ENCODE assay signal across 8 cellular contexts in the genomic region with DNA sequence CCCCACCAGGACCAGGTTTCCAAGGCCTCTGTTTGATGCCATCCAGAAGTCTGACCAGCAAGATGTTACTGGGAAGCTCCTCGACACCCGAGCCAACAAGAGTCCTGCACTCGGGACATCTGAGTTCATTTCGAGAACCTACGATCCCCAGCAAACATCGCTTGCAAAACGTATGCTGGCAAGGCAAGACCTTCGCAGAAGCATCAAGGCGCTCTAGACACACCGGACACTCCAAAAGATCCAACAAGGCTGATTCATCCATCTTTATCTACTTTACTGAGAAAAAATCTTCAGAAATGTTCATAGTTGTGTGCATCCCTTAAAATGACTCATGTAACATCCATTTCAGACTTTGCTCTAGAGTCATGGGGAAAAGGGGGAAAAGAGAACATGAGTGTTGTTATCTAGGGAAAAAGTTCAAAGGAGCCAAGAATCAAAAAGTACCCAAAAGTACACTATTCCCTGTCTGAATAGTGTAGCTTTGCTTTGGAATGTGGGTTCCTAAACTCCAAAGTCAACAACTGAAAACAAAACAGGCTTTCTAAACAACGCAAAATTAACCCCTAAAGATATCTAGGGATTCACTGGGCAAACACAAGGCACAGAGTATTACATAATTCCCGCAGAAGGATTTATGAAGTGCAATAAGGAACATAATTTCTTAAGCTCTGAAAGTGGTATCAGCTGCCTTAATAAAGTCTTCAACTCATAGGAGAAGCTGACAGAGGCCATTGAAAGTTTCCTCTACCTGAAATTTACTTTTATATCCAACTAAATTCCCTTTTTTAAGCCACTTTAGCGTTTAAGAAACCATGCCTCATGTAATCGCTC. TPM values are rescaled to one million over a fixed set of nuclear protein-coding genes. Genes with fewer than 3 reads are reported as not detected.
DNase-seq lines count a peak whose midpoint lies in the region; ATAC-seq and TF ChIP-seq lines count a peak whose summit lies in the region.

No MANE protein-coding gene starts in this region.

- no peak for TF ChIP-seq CTCF in CD4-positive, alpha-beta T cell (IDR thresholded peaks at IDR 0.05)

- POLR2A ChIA-PET in CD4-positive, alpha-beta T cell (lab: Charles Lee), result no interaction called here

- peaks cover 62% of the 10 kb centered on the region for H3K27me3 Mint-ChIP-seq in CD4-positive, alpha-beta T cell
- H3K27me3 Mint-ChIP-seq in central memory CD8-positive, alpha-beta T cell, result peaks cover 53% of the 10 kb centered on the region

- peaks cover 4% of the 10 kb centered on the region for H3K4me1 Mint-ChIP-seq in CD4-positive, alpha-beta T cell (ENCODE audit: low read depth)
- H3K4me1 Mint-ChIP-seq in central memory CD8-positive, alpha-beta T cell, result peaks cover 5% of the 10 kb centered on the region

- no peaks in the 10 kb centered on the region for H3K36me3 Mint-ChIP-seq in CD4-positive, alpha-beta T cell (ENCODE audit: low read depth)
- no peaks in the 10 kb centered on the region for H3K36me3 Mint-ChIP-seq in central memory CD8-positive, alpha-beta T cell (ENCODE audit: insufficient read depth)

- intact Hi-C loops in CD4-positive, alpha-beta T cell (cut with DNase I, micrococcal nuclease), result no loop called here

- H3K27ac Mint-ChIP-seq in CD4-positive, alpha-beta T cell, result no peak overlapping the region
- H3K27ac Mint-ChIP-seq in central memory CD8-positive, alpha-beta T cell (ENCODE audit: low read depth), result no peak overlapping the region

- H3K9me3 ChIP-seq in CD4-positive, alpha-beta T cell (ENCODE audit: control insufficient read depth, low read length), result no peaks in the 10 kb centered on the region

- peaks cover 44% of the 10 kb centered on the region for H3K27me3 ChIP-seq in CD4-positive, alpha-beta T cell (ENCODE audit: control insufficient read depth, insufficient read depth, low read length)

- ATAC-seq in CD4-positive, alpha-beta T cell (ENCODE audit: poor library complexity), result no peak
- ATAC-seq in central memory CD8-positive, alpha-beta T cell (replicated peaks; ENCODE audit: extremely low read depth, poor library complexity, severe bottlenecking), result no peak
- no peak for ATAC-seq in esophagus mucosa

- H3K9me3 Mint-ChIP-seq in CD4-positive, alpha-beta T cell, result no peaks in the 10 kb centered on the region
- H3K9me3 Mint-ChIP-seq in central memory CD8-positive, alpha-beta T cell, result no peaks in the 10 kb centered on the region

- no peak overlapping the region for H3K27ac ChIP-seq in CD4-positive, alpha-beta T cell (ENCODE audit: low read depth, low read length)

- H3K4me3 Mint-ChIP-seq in CD4-positive, alpha-beta T cell, result peak overlapping the region; percentile 54
- H3K4me3 Mint-ChIP-seq in central memory CD8-positive, alpha-beta T cell, result peak overlapping the region; percentile 64

- no peak for DNase-seq in CD4-positive, alpha-beta T cell
- DNase-seq in LHCN-M2 (ENCODE audit: low read depth), result peak; percentile 65
- no peak for DNase-seq in central memory CD8-positive, alpha-beta T cell (ENCODE audit: low spot score in 2 of 2)
- DNase-seq in mucosa of gallbladder (ENCODE audit: low spot score), result peak; percentile 23
- no peak for DNase-seq in effector CD4-positive, alpha-beta T cell
- DNase-seq in NCI-H2227 (lab: John Stamatoyannopoulos, UW; ENCODE audit: unreplicated experiment), result no peak
- no peak for DNase-seq in SKM-1 (lab: John Stamatoyannopoulos, UW; ENCODE audit: unreplicated experiment)

- CTCF ChIA-PET in CD4-positive, alpha-beta T cell (lab: Charles Lee), result no interaction called here

RNA-seq across cellular contexts. Expression of a gene that starts 1.6 kb away (rescaled TPM):
- under 1 TPM in 1 of 2 experiments, not detected in 1; 0.25 TPM for total RNA-seq in CD4-positive, alpha-beta T cell
- total RNA-seq in LHCN-M2 (2014; rRNA removed), result 9.2 and 10.5 TPM in 2 replicates
- 12.1 TPM for polyA plus RNA-seq in LHCN-M2 (2012)
- 46.0 TPM for total RNA-seq in mucosa of gallbladder
- 5.4 TPM for total RNA-seq in esophagus mucosa

Comparison
In these comparisons a context has a peak if more than half of its experiments do, and no peak if none do; other contexts are left out.
1. DNase-seq: peak in LHCN-M2 (single experiment) and mucosa of gallbladder (single experiment); none in CD4-positive, alpha-beta T cell (0 of 10), central memory CD8-positive, alpha-beta T cell (0 of 2), effector CD4-positive, alpha-beta T cell (single experiment), NCI-H2227 (single experiment) and SKM-1 (single experiment).